ENCODE assay signal across 20 cellular contexts in the genomic region with DNA sequence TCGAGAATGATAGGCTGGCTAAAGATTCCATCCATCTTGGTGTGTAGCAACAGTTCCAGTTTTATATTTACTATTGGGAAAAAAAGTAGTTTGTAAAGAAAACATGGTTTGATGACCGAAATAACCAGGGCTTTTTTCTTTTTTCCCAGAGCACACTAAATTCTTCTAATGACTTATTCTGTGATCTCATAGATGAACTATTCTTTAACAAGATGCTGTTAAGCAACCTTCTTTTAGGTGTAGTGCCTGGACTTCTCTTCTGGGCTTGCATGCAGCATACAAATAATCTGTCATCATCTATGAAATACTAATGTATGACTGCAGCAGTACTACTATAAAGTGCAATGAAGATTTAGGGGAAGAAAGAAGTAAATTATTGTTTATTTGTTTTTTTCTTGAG. TPM values are rescaled to one million over a fixed set of nuclear protein-coding genes. Genes with fewer than 3 reads are reported as not detected.
"Had no signal": no experiment of that assay in that cellular context is flagged by ENCODE, and none has a peak within 500 bp of the region (broad histone marks: within the 10 kb centered on the region; RNA-seq: fewer than 3 reads in every experiment).

No MANE protein-coding gene starts in this region.

- H3K27ac ChIP-seq: prostate gland, right atrium auricular region, transverse colon had no signal

- H3K4me3 Mint-ChIP-seq: activated B cell treated with CpG ODN at 0.5 μM for 24 hours; activated CD4-positive, alpha-beta memory T cell treated with anti-CD3 and anti-CD28 coated beads for 36 hours; activated naive CD8-positive, alpha-beta T cell treated with anti-CD3 and anti-CD28 coated beads for 36 hours; brain; central memory CD8-positive, alpha-beta T cell; naive thymus-derived CD8-positive, alpha-beta T cell; stimulated activated naive CD8-positive, alpha-beta T cell treated with anti-CD3 and anti-CD28 coated beads, Interleukin-15, amount 100 ng/mL, for 72 hours had no signal

- H3K36me3 ChIP-seq: prostate gland, right atrium auricular region, transverse colon had no signal

- H3K4me3 ChIP-seq: esophagus squamous epithelium, prostate gland, right atrium auricular region, suprapubic skin, transverse colon had no signal

- H3K27ac Mint-ChIP-seq: activated B cell treated with CpG ODN at 0.5 μM for 24 hours; activated CD4-positive, alpha-beta memory T cell treated with anti-CD3 and anti-CD28 coated beads for 36 hours; activated naive CD8-positive, alpha-beta T cell treated with anti-CD3 and anti-CD28 coated beads for 36 hours; brain; naive thymus-derived CD8-positive, alpha-beta T cell; stimulated activated naive CD8-positive, alpha-beta T cell treated with anti-CD3 and anti-CD28 coated beads, Interleukin-15, amount 100 ng/mL, for 72 hours had no signal

- H3K27me3 ChIP-seq: esophagus squamous epithelium, right atrium auricular region, suprapubic skin had no signal

- DNase-seq: activated B cell treated with CpG ODN at 0.5 μM for 24 hours; activated CD4-positive, alpha-beta memory T cell treated with anti-CD3 and anti-CD28 coated beads for 36 hours; activated CD4-positive, alpha-beta T cell treated with anti-CD3 and anti-CD28 coated beads for 4 hours; activated naive CD4-positive, alpha-beta T cell; activated naive CD8-positive, alpha-beta T cell treated with anti-CD3 and anti-CD28 coated beads for 36 hours; cortex of kidney; effector CD4-positive, alpha-beta T cell; esophagus squamous epithelium; naive thymus-derived CD8-positive, alpha-beta T cell; stimulated activated CD4-positive, alpha-beta T cell treated with anti-CD3 and anti-CD28 coated beads, Interleukin-2, amount 100 ng/mL, for 48 hours; stimulated activated naive CD8-positive, alpha-beta T cell treated with anti-CD3 and anti-CD28 coated beads, Interleukin-15, amount 100 ng/mL, for 72 hours; T-helper 1 cell; T-helper 9 cell; transverse colon had no signal

- H3K27me3 Mint-ChIP-seq: activated B cell treated with CpG ODN at 0.5 μM for 24 hours; activated naive CD8-positive, alpha-beta T cell treated with anti-CD3 and anti-CD28 coated beads for 36 hours; brain; stimulated activated naive CD8-positive, alpha-beta T cell treated with anti-CD3 and anti-CD28 coated beads, Interleukin-15, amount 100 ng/mL, for 72 hours had no signal

- H3K9me3 Mint-ChIP-seq: activated B cell treated with CpG ODN at 0.5 μM for 24 hours; activated CD4-positive, alpha-beta memory T cell treated with anti-CD3 and anti-CD28 coated beads for 36 hours; activated naive CD8-positive, alpha-beta T cell treated with anti-CD3 and anti-CD28 coated beads for 36 hours; stimulated activated naive CD8-positive, alpha-beta T cell treated with anti-CD3 and anti-CD28 coated beads, Interleukin-15, amount 100 ng/mL, for 72 hours had no signal

- H3K36me3 Mint-ChIP-seq: activated CD4-positive, alpha-beta memory T cell treated with anti-CD3 and anti-CD28 coated beads for 36 hours; activated naive CD8-positive, alpha-beta T cell treated with anti-CD3 and anti-CD28 coated beads for 36 hours; naive thymus-derived CD8-positive, alpha-beta T cell had no signal

- ATAC-seq: naive thymus-derived CD8-positive, alpha-beta T cell; stimulated activated naive CD8-positive, alpha-beta T cell treated with anti-CD3 and anti-CD28 coated beads, Interleukin-15, amount 100 ng/mL, for 72 hours had no signal

- H3K9me3 ChIP-seq: esophagus squamous epithelium, prostate gland, right atrium auricular region, suprapubic skin, transverse colon had no signal

- H3K4me1 Mint-ChIP-seq: activated B cell treated with CpG ODN at 0.5 μM for 24 hours; activated naive CD8-positive, alpha-beta T cell treated with anti-CD3 and anti-CD28 coated beads for 36 hours; brain; central memory CD8-positive, alpha-beta T cell; naive thymus-derived CD8-positive, alpha-beta T cell; stimulated activated naive CD8-positive, alpha-beta T cell treated with anti-CD3 and anti-CD28 coated beads, Interleukin-15, amount 100 ng/mL, for 72 hours had no signal

RNA-seq across cellular contexts. Expression of gene CAPNS2, which starts 11.0 kb away (rescaled TPM):
- total RNA-seq: activated B cell treated with CpG ODN at 0.5 μM for 24 hours; activated CD4-positive, alpha-beta memory T cell treated with anti-CD3 and anti-CD28 coated beads for 36 hours; activated naive CD8-positive, alpha-beta T cell treated with anti-CD3 and anti-CD28 coated beads for 36 hours; naive thymus-derived CD8-positive, alpha-beta T cell; skeletal muscle tissue had no signal
- polyA plus RNA-seq: naive thymus-derived CD8-positive, alpha-beta T cell had no signal

RNA-seq across cellular contexts. Expression of gene LPCAT2, which starts 46.6 kb away (rescaled TPM):
- polyA plus RNA-seq: naive thymus-derived CD8-positive, alpha-beta T cell had no signal
